9 cellular contexts compared by ENCODE assay signal in genomic region chr3:187319699-187320302, GRCh38. TPM values are rescaled to one million over a fixed set of nuclear protein-coding genes. Genes with fewer than 3 reads are reported as not detected.
DNase-seq lines count a peak whose midpoint lies in the region; ATAC-seq, FAIRE-seq and TF ChIP-seq lines count a peak whose summit lies in the region.
"Had no signal": no experiment of that assay in that cellular context is flagged by ENCODE, and none has a peak within 500 bp of the region (broad histone marks: within the 10 kb centered on the region; RNA-seq: fewer than 3 reads in every experiment).

No MANE protein-coding gene starts in this region.

- no peak overlapping the region for H3K27ac ChIP-seq in AG04450 (ENCODE audit: low read depth, low read length)
- H3K27ac ChIP-seq in dorsolateral prefrontal cortex = no peak overlapping the region

- no peaks in the 10 kb centered on the region for H3K9me3 ChIP-seq in AG04450 (ENCODE audit: control insufficient read depth, insufficient read depth, low read length)

- DNase-seq in AG04450 (ENCODE audit: low read depth, low spot score) = peak; percentile 34
- DNase-seq in GM12891 (ENCODE audit: insufficient read length, low spot score) = peak; percentile 22
- peak; percentile 42 for DNase-seq in NCI-H2107 treated with DMSO at 0.1 percent for 48 hours (lab: John Stamatoyannopoulos, UW; ENCODE audit: unreplicated experiment)
- peak; percentile 14 to 31 for DNase-seq in activated CD4-positive, alpha-beta T cell treated with anti-CD3 and anti-CD28 coated beads for 4 hours
- DNase-seq in dorsolateral prefrontal cortex = peak; percentile 32 to 86 (median 65)
- peak; percentile 48 to 80 for DNase-seq in lung microvascular endothelial cell (ENCODE audit: low read depth in 2 of 2)
- peak; percentile 80 for DNase-seq in stimulated activated CD8-positive, alpha-beta memory T cell treated with anti-CD3 and anti-CD28 coated beads, Interleukin-4, amount 100 ng/mL, for 48 hours

- CTCF ChIA-PET in AG04450 (lab: Charles Lee) = interaction anchor here (0.6 to 9.3 kb wide), 69 partner anchors 9 to 403 kb away, joined by 3 to 696 read pairs (median 6); partner anchors contain the start of genes MASP1, RPL39L, RTP2 and RTP4

- intact Hi-C loops in dorsolateral prefrontal cortex (cut with DNase I) = loop anchor here (1.0 to 10.0 kb wide), 3 partner anchors 99 to 395 kb away; no protein-coding TSS in a partner anchor

- TF ChIP-seq CTCF in AG04450 (IDR thresholded peaks at IDR 0.05; ENCODE audit: low read depth, low read length) (peak; percentile 93), dorsolateral prefrontal cortex (IDR thresholded peaks at IDR 0.05 in 54 of 56, conservative IDR thresholded peaks at IDR 0.05 in 2 of 56; ENCODE audit: low read depth in 1 of 56, partially characterized antibody in 56 of 56) (peak; percentile 52 to 97 (median 89))

- no peak for TF ChIP-seq POLR2A in GM12891 (IDR thresholded peaks at IDR 0.05; ENCODE audit: low read depth, low read length)

- POLR2A ChIA-PET in AG04450 (lab: Yijun Ruan, JAX) = interaction anchor here (0.6 to 0.8 kb wide), 2 partner anchors 91 to 360 kb away, joined by 3 read pairs; no protein-coding TSS in a partner anchor

- peak; percentile 62 for FAIRE-seq in GM12891 (lab: Jason Lieb, UNC)

- ATAC-seq in HG02852 (IDR thresholded peaks at IDR 0.05; ENCODE audit: unreplicated experiment) = peak; percentile 85

- H3K4me3 ChIP-seq in AG04450 (ENCODE audit: low read depth, low read length) = no peak overlapping the region
- H3K4me3 ChIP-seq in dorsolateral prefrontal cortex = peak overlapping the region in 25 of 59 donors; percentile 25 to 64 (median 50)

- peaks cover 15% of the 10 kb centered on the region for H3K27me3 ChIP-seq in AG04450 (ENCODE audit: control insufficient read depth, insufficient read depth, low read length)
- H3K27me3 ChIP-seq in dorsolateral prefrontal cortex = peaks cover 0 to 16% (median 0%) of the 10 kb centered on the region in 45 donors

TF ChIP-seq in GM12891, 5 proteins besides CTCF, POLR2A, EP300 and RAD21:
- TF ChIP-seq SPI1 (IDR thresholded peaks at IDR 0.05; ENCODE audit: low read depth, low read length) (peak; percentile 81), PAX5 (IDR thresholded peaks at IDR 0.05; ENCODE audit: insufficient read depth, low read length, severe bottlenecking) (no peak), POLR2AphosphoS5 (IDR thresholded peaks at IDR 0.05; ENCODE audit: low read depth, low read length) (no peak), POU2F2 (IDR thresholded peaks at IDR 0.05; ENCODE audit: low read depth, low read length) (no peak), TAF1 (IDR thresholded peaks at IDR 0.05; ENCODE audit: low read depth, low read length) (no peak)

RNA-seq across cellular contexts. Expression of gene MASP1, which starts 28.3 kb away (rescaled TPM):
- 80.7 and 105 TPM in 2 replicates for polyA plus RNA-seq in AG04450 (2011; rRNA removed)
- 149 and 226 TPM in 2 replicates for polyA minus RNA-seq in AG04450 (2011; rRNA and poly(A)+ RNA removed)
- not detected for polyA plus RNA-seq in GM12891 (2012; ENCODE audit: low read depth, missing spikeins)
- total RNA-seq in dorsolateral prefrontal cortex (10 to 100 TPM in 53 of 120 experiments, 1 to 10 TPM in 67; 3.2 to 33.8 (median 9.7) TPM), lung microvascular endothelial cell (0.40 and 1.7 TPM in 2 replicates)
- polyA plus RNA-seq: IgD-negative memory B cell had no signal

RNA-seq across cellular contexts. Expression of gene RTP4, which starts 48.4 kb away (rescaled TPM):
- polyA plus RNA-seq in AG04450 (2011; rRNA removed) = 0.05 and 0.11 TPM in 2 replicates
- polyA minus RNA-seq in AG04450 (2011; rRNA and poly(A)+ RNA removed) = not detected in 2 replicates
- 7.4 TPM for polyA plus RNA-seq in GM12891 (2012; ENCODE audit: low read depth, missing spikeins)
- 1 to 10 TPM in 70 of 120 experiments, under 1 TPM in 46, not detected in 4; 0.31 to 7.0 (median 1.2) TPM for total RNA-seq in dorsolateral prefrontal cortex
- total RNA-seq in lung microvascular endothelial cell = 1.1 and 2.8 TPM in 2 replicates

Comparison
In these comparisons a context has a peak if more than half of its experiments do, and no peak if none do; other contexts are left out.
1. DNase-seq: peak in every context shown above with its lines; median percentile 80 in stimulated activated CD8-positive, alpha-beta memory T cell treated with anti-CD3 and anti-CD28 coated beads, Interleukin-4, amount 100 ng/mL, for 48 hours; 65 in dorsolateral prefrontal cortex; 64 in lung microvascular endothelial cell; 42 in NCI-H2107 treated with DMSO at 0.1 percent for 48 hours; 34 in AG04450; 22 in activated CD4-positive, alpha-beta T cell treated with anti-CD3 and anti-CD28 coated beads for 4 hours; 22 in GM12891.